8 cellular contexts compared by ENCODE assay signal in genomic region chr14:25381498-25381897, GRCh38.
DNase-seq lines count a peak whose midpoint lies in the region; ATAC-seq, FAIRE-seq and TF ChIP-seq lines count a peak whose summit lies in the region.
"Had no signal": no experiment of that assay in that cellular context is flagged by ENCODE, and none has a peak within 500 bp of the region (broad histone marks: within the 10 kb centered on the region; RNA-seq: fewer than 3 reads in every experiment).

No MANE protein-coding gene starts in this region.

- in situ Hi-C loops in HepG2 (cut with HindIII; ENCODE audit: extremely low pct_ligation_motif_present, low pct_unique_long_range_greater_than_20kb) = no loop called here

- DNase-seq in ELR (ENCODE audit: low read depth) (peak; percentile 0), HepG2 (ENCODE audit: low spot score) (peak; percentile 41)
- DNase-seq in Jurkat, Clone E6-1 (ENCODE audit: low read depth, low spot score) = peak; percentile 20
- no peak for DNase-seq in CD8-positive, alpha-beta T cell
- no peak for DNase-seq in stimulated activated naive CD4-positive, alpha-beta T cell treated with Interleukin-2 at 50 U/mL for 16 hours (lab: John Stamatoyannopoulos, UW)

- CTCF ChIA-PET in HepG2 (lab: Yijun Ruan, JAX; ENCODE audit: low intra/inter-chr PET ratio, low total read pairs) = no interaction called here
- CTCF ChIA-PET in CD8-positive, alpha-beta T cell (lab: Charles Lee) = interaction anchor here (0.6 to 1.2 kb wide), 2 partner anchors 19 to 40 kb away, joined by 3 read pairs; no protein-coding TSS in a partner anchor

- no peaks in the 10 kb centered on the region for H3K36me3 Mint-ChIP-seq in CD8-positive, alpha-beta T cell
- H3K36me3 Mint-ChIP-seq: natural killer cell treated with Interleukin-12 subunit alpha and Interleukin-12 subunit beta and Interleukin-15 and Interleukin-18, amount 100 ng/mL, for 72 hours had no signal

- POLR2A ChIA-PET in HepG2 (lab: Yijun Ruan, JAX) = no interaction called here
- POLR2A ChIA-PET in CD8-positive, alpha-beta T cell (lab: Charles Lee) = no interaction called here

- intact Hi-C loops in HepG2 (cut with micrococcal nuclease; ENCODE audit: unreplicated experiment) = loop anchor here (1.0 kb wide), 1 partner anchor 19 kb away; no protein-coding TSS in a partner anchor
- intact Hi-C loops in CD8-positive, alpha-beta T cell (cut with DNase I, micrococcal nuclease) = no loop called here

- WGBS in HepG2 (ENCODE audit: low lambda C conversion rate) = 2% methylated on average over 3 of the region's 3 CpGs

- H3K4me1 Mint-ChIP-seq in CD8-positive, alpha-beta T cell (ENCODE audit: low read depth) = no peaks in the 10 kb centered on the region

- H3K9ac ChIP-seq in HepG2 (ENCODE audit: insufficient read depth, low read depth, low read length) = no peak overlapping the region

- no peak overlapping the region for H3K4me3 Mint-ChIP-seq in CD8-positive, alpha-beta T cell
- H3K4me3 Mint-ChIP-seq: natural killer cell treated with Interleukin-12 subunit alpha and Interleukin-12 subunit beta and Interleukin-15 and Interleukin-18, amount 100 ng/mL, for 72 hours had no signal

- H3K27ac Mint-ChIP-seq in CD8-positive, alpha-beta T cell = no peak overlapping the region
- H3K27ac Mint-ChIP-seq: natural killer cell treated with Interleukin-12 subunit alpha and Interleukin-12 subunit beta and Interleukin-15 and Interleukin-18, amount 100 ng/mL, for 72 hours had no signal

- H3K27me3 ChIP-seq in HepG2 (ENCODE audit: control insufficient read depth in 1 of 2, insufficient read depth in 2 of 2, low read length in 2 of 2) = no peaks in the 10 kb centered on the region
- H3K27me3 ChIP-seq in CD8-positive, alpha-beta T cell (ENCODE audit: insufficient read depth, low read length) = no peaks in the 10 kb centered on the region

- no peak overlapping the region for H3K4me2 ChIP-seq in HepG2 (ENCODE audit: low read depth, low read length)

- no peak overlapping the region for H2AFZ ChIP-seq in HepG2 (ENCODE audit: low read length)

- TF ChIP-seq CTCF in HepG2 (CRISPR knock-in tag; IDR thresholded peaks at IDR 0.05) = peak; percentile 62
- TF ChIP-seq CTCF in CD8-positive, alpha-beta T cell (IDR thresholded peaks at IDR 0.05) = no peak

- ATAC-seq in SK-N-SH treated with all-trans-retinoic acid at 6 μM for 48 hours (0 out of 3 replicates have a peak, but pooled peaks have one; percentile 27), HepG2 (peak; percentile 93), HG03045 (IDR thresholded peaks at IDR 0.05; ENCODE audit: unreplicated experiment) (no peak)
- no peak for ATAC-seq in CD8-positive, alpha-beta T cell
- ATAC-seq: natural killer cell treated with Interleukin-12 subunit alpha and Interleukin-12 subunit beta and Interleukin-15 and Interleukin-18, amount 100 ng/mL, for 72 hours had no signal

- no peaks in the 10 kb centered on the region for H3K36me3 ChIP-seq in HepG2 (replicated peaks in 1 of 2; ENCODE audit: control insufficient read depth in 1 of 2, insufficient read depth in 2 of 2, low read length in 2 of 2)
- no peaks in the 10 kb centered on the region for H3K36me3 ChIP-seq in CD8-positive, alpha-beta T cell (ENCODE audit: insufficient read depth, low read length)

- no peaks in the 10 kb centered on the region for H3K27me3 Mint-ChIP-seq in CD8-positive, alpha-beta T cell (ENCODE audit: low read depth)

- TF ChIP-seq EP300 in HepG2 (IDR thresholded peaks at IDR 0.05; ENCODE audit: low read depth in 2 of 2, low read length in 2 of 2) (no peak), HepG2 (CRISPR knock-in tag; IDR thresholded peaks at IDR 0.05; ENCODE audit: borderline replicate concordance) (no peak)

- no peak for TF ChIP-seq RAD21 in HepG2 (CRISPR knock-in tag; IDR thresholded peaks at IDR 0.05)

- peak; percentile 54 for FAIRE-seq in HepG2 (lab: Jason Lieb, UNC)

- H3K4me1 ChIP-seq in HepG2 (ENCODE audit: insufficient read depth, low read length) = no peaks in the 10 kb centered on the region
- no peaks in the 10 kb centered on the region for H3K4me1 ChIP-seq in CD8-positive, alpha-beta T cell (ENCODE audit: insufficient read depth, low read length)

- BruUV-seq in HepG2 (replicated peaks; lab: Mats Ljungman, UMichigan) = no TSS peak

- H3K9me3 Mint-ChIP-seq in CD8-positive, alpha-beta T cell = no peaks in the 10 kb centered on the region
- H3K9me3 Mint-ChIP-seq: natural killer cell treated with Interleukin-12 subunit alpha and Interleukin-12 subunit beta and Interleukin-15 and Interleukin-18, amount 100 ng/mL, for 72 hours had no signal

- no peak overlapping the region for H3K4me3 ChIP-seq in Jurkat, Clone E6-1 (ENCODE audit: low read length)
- no peak overlapping the region for H3K4me3 ChIP-seq in HepG2 (replicated peaks in 1 of 3; ENCODE audit: insufficient read depth in 1 of 3, low read depth in 2 of 3, low read length in 3 of 3)
- no peak overlapping the region for H3K4me3 ChIP-seq in CD8-positive, alpha-beta T cell (ENCODE audit: low read depth, low read length)

- no peaks in the 10 kb centered on the region for H3K79me2 ChIP-seq in HepG2 (ENCODE audit: insufficient read depth, low read length)

- no peaks in the 10 kb centered on the region for H4K20me1 ChIP-seq in HepG2 (ENCODE audit: insufficient read depth, low read length)

- H3K27ac ChIP-seq in HepG2 (ENCODE audit: extremely low read length, insufficient read depth, low read length) = no peak overlapping the region
- H3K27ac ChIP-seq in CD8-positive, alpha-beta T cell (ENCODE audit: low read depth, low read length) = no peak overlapping the region

- no peak for TF ChIP-seq POLR2A in HepG2 (IDR thresholded peaks at IDR 0.05; ENCODE audit: insufficient read depth in 1 of 2, low read depth in 2 of 2, low read length in 2 of 2)

- H3K9me3 ChIP-seq in HepG2 (ENCODE audit: low read length) = peaks cover 18% of the 10 kb centered on the region; the same call in 1 of the 2 replicates
- no peaks in the 10 kb centered on the region for H3K9me3 ChIP-seq in CD8-positive, alpha-beta T cell (ENCODE audit: low read length)

TF ChIP-seq in SK-N-SH treated with all-trans-retinoic acid at 6 μM for 48 hours, 23 proteins besides CTCF, POLR2A, EP300 and RAD21:
- TF ChIP-seq GLIS3 (CRISPR knock-in tag; IDR thresholded peaks at IDR 0.05) (no peak), ZNF8 (CRISPR knock-in tag; IDR thresholded peaks at IDR 0.05) (no peak), BACH2 (CRISPR knock-in tag; IDR thresholded peaks at IDR 0.05; ENCODE audit: borderline replicate concordance) (no peak), CSDC2 (CRISPR knock-in tag; IDR thresholded peaks at IDR 0.05) (no peak), ZFP3 (CRISPR knock-in tag; IDR thresholded peaks at IDR 0.05) (no peak), ZFP30 (CRISPR knock-in tag; IDR thresholded peaks at IDR 0.05) (no peak), TOX (CRISPR knock-in tag; IDR thresholded peaks at IDR 0.05; ENCODE audit: borderline replicate concordance) (no peak)

TF ChIP-seq in HepG2, 621 proteins besides CTCF, POLR2A, EP300 and RAD21:
- peak; percentile 25; the same call in 1 of the 2 replicates for TF ChIP-seq STAG1 (CRISPR knock-in tag; IDR thresholded peaks at IDR 0.05)
- TF ChIP-seq PATZ1 (CRISPR knock-in tag; IDR thresholded peaks at IDR 0.05) = no peak

Comparison
In these comparisons a context has a peak if more than half of its experiments do, and no peak if none do; other contexts are left out.
1. DNase-seq: peak in ELR (single experiment), Jurkat, Clone E6-1 (single experiment) and HepG2 (single experiment); none in CD8-positive, alpha-beta T cell (0 of 7) and stimulated activated naive CD4-positive, alpha-beta T cell treated with Interleukin-2 at 50 U/mL for 16 hours (single experiment).
2. ATAC-seq: peak in SK-N-SH treated with all-trans-retinoic acid at 6 μM for 48 hours (single experiment) and HepG2 (single experiment); none in HG03045 (single experiment) and CD8-positive, alpha-beta T cell (single experiment).